In genomic region chr17:1635675-1636465, GRCh38 we compare ENCODE assay signal across 2 cellular contexts.
TF ChIP-seq lines count a peak whose summit lies in the region.

No MANE protein-coding gene starts in this region.

TF ChIP-seq in HEK293, 187 proteins besides CTCF, POLR2A, EP300 and RAD21:
- TF ChIP-seq ZNF335 (tag by site-specific recombination; conservative IDR thresholded peaks at IDR 0.05) (no peak), ZNF121 (tag by site-specific recombination; IDR thresholded peaks at IDR 0.05) (peak; percentile 88)

TF ChIP-seq in H1, 55 proteins besides CTCF, POLR2A, EP300 and RAD21:
- TF ChIP-seq SP1 (IDR thresholded peaks at IDR 0.05; ENCODE audit: low read depth, low read length) (no peak), KDM1A (IDR thresholded peaks at IDR 0.05; ENCODE audit: borderline replicate concordance, low read length) (peak; percentile 17; the same call in 1 of the 2 replicates)
